ENCODE assay signal across 10 cellular contexts in the genomic region with DNA sequence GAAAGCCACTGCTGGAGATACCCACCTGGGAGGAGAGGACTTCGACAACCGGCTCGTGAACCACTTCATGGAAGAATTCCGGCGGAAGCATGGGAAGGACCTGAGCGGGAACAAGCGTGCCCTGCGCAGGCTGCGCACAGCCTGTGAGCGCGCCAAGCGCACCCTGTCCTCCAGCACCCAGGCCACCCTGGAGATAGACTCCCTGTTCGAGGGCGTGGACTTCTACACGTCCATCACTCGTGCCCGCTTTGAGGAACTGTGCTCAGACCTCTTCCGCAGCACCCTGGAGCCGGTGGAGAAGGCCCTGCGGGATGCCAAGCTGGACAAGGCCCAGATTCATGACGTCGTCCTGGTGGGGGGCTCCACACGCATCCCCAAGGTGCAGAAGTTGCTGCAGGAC. TPM values are rescaled to one million over a fixed set of nuclear protein-coding genes. Genes with fewer than 3 reads are reported as not detected.
A peak's percentile ranks its signal among the peaks of the same experiment; 100 is the strongest.
DNase-seq lines count a peak whose midpoint lies in the region; ATAC-seq and TF ChIP-seq lines count a peak whose summit lies in the region.
"Not testable (repeated sequence)": the region's sequence is repeated elsewhere in the genome, so short reads cannot be mapped to it uniquely, and the experiment has no call there.
"Had no signal": no experiment of that assay in that cellular context is flagged by ENCODE, and none has a peak within 500 bp of the region (broad histone marks: within the 10 kb centered on the region; RNA-seq: fewer than 3 reads in every experiment).

No MANE protein-coding gene starts in this region.

- ATAC-seq in PC-3 = not testable (repeated sequence)
- peak in 1 of 2 donors; percentile 15 for ATAC-seq in right cardiac atrium

- H3K4me3 Mint-ChIP-seq in activated T-helper 2 cell treated with anti-CD3 and anti-CD28 coated beads, Interferon-gamma antibody, Interleukin-2, Interleukin-4, amounts not matched to agents 10 μg/mL and 5 μg/mL and 100 μg/mL, durations not matched to agents 14 hours and 24 hours and 36 hours (ENCODE audit: low read depth) = peak overlapping the region; percentile 67

- not testable (repeated sequence) for H3K79me2 ChIP-seq in PC-3 (ENCODE audit: low read length)

- intact Hi-C loops in PC-3 (cut with micrococcal nuclease); activated T-helper 2 cell treated with anti-CD3 and anti-CD28 coated beads, Interferon-gamma antibody, Interleukin-2, Interleukin-4, amounts not matched to agents 10 μg/mL and 5 μg/mL and 100 μg/mL, durations not matched to agents 14 hours and 24 hours and 36 hours (cut with micrococcal nuclease); right cardiac atrium (cut with DNase I); uterus (cut with DNase I; ENCODE audit: low total_unique reads): not testable (repeated sequence)

- BruUV-seq in PC-3 (replicated peaks; lab: Mats Ljungman, UMichigan) = TSS peak; percentile 25

- H3K4me3 ChIP-seq in GM08714 (ENCODE audit: low read length) (peak overlapping the region; percentile 34; the same call in 1 of the 2 replicates), duodenal mucosa (ENCODE audit: low read depth in 1 of 2, low read length in 2 of 2) (peak overlapping the region; percentile 30 to 64), muscle layer of colon (ENCODE audit: low read depth in 1 of 2, low read length in 2 of 2) (peak overlapping the region; percentile 49 to 57), uterus (peak overlapping the region; percentile 64 to 65)
- not testable (repeated sequence) for H3K4me3 ChIP-seq in PC-3 (ENCODE audit: low read length); right cardiac atrium (ENCODE audit: low read length); skeletal muscle satellite cell (ENCODE audit: low read length)

- H3K27me3 Mint-ChIP-seq in activated T-helper 2 cell treated with anti-CD3 and anti-CD28 coated beads, Interferon-gamma antibody, Interleukin-2, Interleukin-4, amounts not matched to agents 10 μg/mL and 5 μg/mL and 100 μg/mL, durations not matched to agents 14 hours and 24 hours and 36 hours (ENCODE audit: low read depth) = peaks cover 42% of the 10 kb centered on the region

- POLR2A ChIA-PET in PC-3 (lab: Charles Lee; ENCODE audit: unreplicated experiment) = not testable (repeated sequence)

- H3K4me2 ChIP-seq in PC-3 (ENCODE audit: low read length) = not testable (repeated sequence)
- peak overlapping the region; percentile 75 for H3K4me2 ChIP-seq in skeletal muscle satellite cell (ENCODE audit: low read length)

- H2AFZ ChIP-seq in PC-3 (ENCODE audit: low read length) = not testable (repeated sequence)

- CTCF ChIA-PET in PC-3 (lab: Charles Lee) = not testable (repeated sequence)

- not testable (repeated sequence) for TF ChIP-seq CTCF in PC-3 (conservative IDR thresholded peaks at IDR 0.05; ENCODE audit: low read depth, low read length); uterus (IDR thresholded peaks at IDR 0.05)

- not testable (repeated sequence) for H3K9ac ChIP-seq in PC-3 (ENCODE audit: low read length); duodenal mucosa (ENCODE audit: low read depth in 1 of 2, low read length in 2 of 2); muscle layer of colon (ENCODE audit: low read length); skeletal muscle satellite cell (ENCODE audit: low read depth, low read length)

- H3K9me3 ChIP-seq in PC-3 (ENCODE audit: low read length); duodenal mucosa (ENCODE audit: control insufficient read depth in 1 of 2, low read length in 2 of 2); right cardiac atrium (ENCODE audit: control insufficient read depth, low read length); muscle layer of colon (ENCODE audit: low read length); skeletal muscle satellite cell (replicated peaks; ENCODE audit: low read length); uterus: not testable (repeated sequence)

- not testable (repeated sequence) for H3K36me3 Mint-ChIP-seq in activated T-helper 2 cell treated with anti-CD3 and anti-CD28 coated beads, Interferon-gamma antibody, Interleukin-2, Interleukin-4, amounts not matched to agents 10 μg/mL and 5 μg/mL and 100 μg/mL, durations not matched to agents 14 hours and 24 hours and 36 hours (ENCODE audit: low read depth)

- H3K4me1 ChIP-seq in PC-3 (ENCODE audit: insufficient read depth, low read length); duodenal mucosa (ENCODE audit: control insufficient read depth in 1 of 2, insufficient read depth in 2 of 2, low read length in 2 of 2); right cardiac atrium (ENCODE audit: control insufficient read depth, insufficient read depth, low read length); muscle layer of colon (ENCODE audit: insufficient read depth, low read length); skeletal muscle satellite cell (ENCODE audit: control insufficient read depth, insufficient read depth, low read length); uterus: not testable (repeated sequence)

- not testable (repeated sequence) for DNase-seq in PC-3; activated T-helper 2 cell treated with anti-CD3 and anti-CD28 coated beads, Interferon-gamma antibody, Interleukin-2, Interleukin-4, amounts not matched to agents 10 μg/mL and 5 μg/mL and 100 μg/mL, durations not matched to agents 14 hours and 24 hours and 36 hours (ENCODE audit: low spot score); uterus
- DNase-seq in right cardiac atrium = peak in 2 of 3 donors; percentile 37 to 70

- H4K20me1 ChIP-seq in PC-3 (ENCODE audit: low read length) = not testable (repeated sequence)

- not testable (repeated sequence) for TF ChIP-seq POLR2A in uterus (IDR thresholded peaks at IDR 0.05)

- not testable (repeated sequence) for H3F3A ChIP-seq in PC-3 (ENCODE audit: low read length, unreplicated experiment)

- H3K27ac Mint-ChIP-seq in activated T-helper 2 cell treated with anti-CD3 and anti-CD28 coated beads, Interferon-gamma antibody, Interleukin-2, Interleukin-4, amounts not matched to agents 10 μg/mL and 5 μg/mL and 100 μg/mL, durations not matched to agents 14 hours and 24 hours and 36 hours = not testable (repeated sequence)

- not testable (repeated sequence) for H3K36me3 ChIP-seq in PC-3 (ENCODE audit: low read depth, low read length); duodenal mucosa (ENCODE audit: control insufficient read depth in 1 of 2, insufficient read depth in 2 of 2, low read length in 2 of 2); muscle layer of colon (ENCODE audit: insufficient read depth, low read length); skeletal muscle satellite cell (ENCODE audit: insufficient read depth, low read length); uterus

- 38% methylated on average over 19 of the region's 23 CpGs for WGBS in right cardiac atrium

- H3K27ac ChIP-seq in PC-3 (ENCODE audit: low read length); duodenal mucosa (ENCODE audit: low read depth, low read length); right cardiac atrium (ENCODE audit: low read length); muscle layer of colon (ENCODE audit: low read depth, low read length): not testable (repeated sequence)
- peak overlapping the region in 1 of 2 donors; percentile 76 for H3K27ac ChIP-seq in uterus

- H3K4me1 Mint-ChIP-seq in activated T-helper 2 cell treated with anti-CD3 and anti-CD28 coated beads, Interferon-gamma antibody, Interleukin-2, Interleukin-4, amounts not matched to agents 10 μg/mL and 5 μg/mL and 100 μg/mL, durations not matched to agents 14 hours and 24 hours and 36 hours (ENCODE audit: low read depth) = peaks cover 21% of the 10 kb centered on the region

- not testable (repeated sequence) for H3K27me3 ChIP-seq in PC-3 (ENCODE audit: low read length); duodenal mucosa (ENCODE audit: control insufficient read depth in 1 of 2, insufficient read depth in 2 of 2, low read length in 2 of 2); right cardiac atrium (ENCODE audit: control insufficient read depth, insufficient read depth); muscle layer of colon (ENCODE audit: control insufficient read depth in 1 of 2, insufficient read depth in 2 of 2, low read length in 2 of 2); skeletal muscle satellite cell (ENCODE audit: control insufficient read depth, insufficient read depth, low read length); uterus

- not testable (repeated sequence) for H3K9me2 ChIP-seq in PC-3 (replicated peaks; ENCODE audit: low read length)

- H3K9me3 Mint-ChIP-seq in activated T-helper 2 cell treated with anti-CD3 and anti-CD28 coated beads, Interferon-gamma antibody, Interleukin-2, Interleukin-4, amounts not matched to agents 10 μg/mL and 5 μg/mL and 100 μg/mL, durations not matched to agents 14 hours and 24 hours and 36 hours = not testable (repeated sequence)

RNA-seq across cellular contexts. Expression of gene HSPA6, which starts 1.0 kb away (rescaled TPM):
- 3.8 and 4.3 TPM in 2 replicates for total RNA-seq in PC-3 (2014; rRNA removed)
- 4.4 and 4.9 TPM in 2 replicates for total RNA-seq in activated T-helper 2 cell treated with anti-CD3 and anti-CD28 coated beads, Interferon-gamma antibody, Interleukin-2, Interleukin-4, amounts not matched to agents 10 μg/mL and 5 μg/mL and 100 μg/mL, durations not matched to agents 14 hours and 24 hours and 36 hours
- total RNA-seq in right cardiac atrium = 1 to 10 TPM in 3 of 4 donors, under 1 TPM in 1; 0.71 to 3.0 (median 2.1) TPM
- polyA plus RNA-seq in right cardiac atrium = 0.75 TPM
- 0.25 and 1.1 TPM in 2 replicates for total RNA-seq in skeletal muscle satellite cell (2012; rRNA removed)
- total RNA-seq in uterus = 1 to 10 TPM in 1 of 4 donors, under 1 TPM in 2, not detected in 1; 0.55 to 1.2 (median 0.77) TPM

RNA-seq across cellular contexts. Expression of gene FCGR2A, which starts 20.1 kb away (rescaled TPM):
- total RNA-seq in PC-3 (2014; rRNA removed) (0.73 and 0.98 TPM in 2 replicates), right cardiac atrium (10 to 100 TPM; 10.3 to 29.5 (median 19.7) TPM), uterus (10 to 100 TPM; 11.5 to 57.6 (median 20.2) TPM)
- 0.50 and 0.60 TPM in 2 replicates for total RNA-seq in activated T-helper 2 cell treated with anti-CD3 and anti-CD28 coated beads, Interferon-gamma antibody, Interleukin-2, Interleukin-4, amounts not matched to agents 10 μg/mL and 5 μg/mL and 100 μg/mL, durations not matched to agents 14 hours and 24 hours and 36 hours
- 5.7 TPM for polyA plus RNA-seq in right cardiac atrium
- total RNA-seq in skeletal muscle satellite cell (2012; rRNA removed) = 0.22 TPM in 1 of 2 replicates, not detected in the other
- total RNA-seq: Daoy had no signal

RNA-seq across cellular contexts. Expression of gene FCGR3A, which starts 24.3 kb away (rescaled TPM):
- not detected in 2 replicates for total RNA-seq in PC-3 (2014; rRNA removed)
- total RNA-seq in activated T-helper 2 cell treated with anti-CD3 and anti-CD28 coated beads, Interferon-gamma antibody, Interleukin-2, Interleukin-4, amounts not matched to agents 10 μg/mL and 5 μg/mL and 100 μg/mL, durations not matched to agents 14 hours and 24 hours and 36 hours = not detected in 2 replicates
- 10 to 100 TPM; 42.7 to 73.9 (median 69.1) TPM for total RNA-seq in right cardiac atrium
- 14.6 TPM for polyA plus RNA-seq in right cardiac atrium
- total RNA-seq in skeletal muscle satellite cell (2012; rRNA removed) = not detected in 2 replicates
- total RNA-seq in uterus = 10 to 100 TPM in 2 of 4 donors, 1 to 10 TPM in 2; 2.2 to 16.2 (median 6.7) TPM
- total RNA-seq: Daoy, SK-MEL-5 had no signal
